In genomic region chr12:53212931-53213330, GRCh38 we compare ENCODE assay signal across 12 cellular contexts. TPM values are rescaled to one million over a fixed set of nuclear protein-coding genes. Genes with fewer than 3 reads are reported as not detected.
DNase-seq lines count a peak whose midpoint lies in the region; ATAC-seq, FAIRE-seq and TF ChIP-seq lines count a peak whose summit lies in the region.
"Had no signal": no experiment of that assay in that cellular context is flagged by ENCODE, and none has a peak within 500 bp of the region (broad histone marks: within the 10 kb centered on the region; RNA-seq: fewer than 3 reads in every experiment).

No MANE protein-coding gene starts in this region.

- peaks cover 84% of the 10 kb centered on the region for H3K4me1 Mint-ChIP-seq in activated naive CD4-positive, alpha-beta T cell treated with anti-CD3 and anti-CD28 coated beads, Interleukin-2, amount 10 ng/mL, durations not matched to agents 7 days and 5 days
- H3K4me1 Mint-ChIP-seq in activated naive CD4-positive, alpha-beta T cell treated with anti-CD3 and anti-CD28 coated beads for 36 hours (ENCODE audit: low read depth), result peaks cover 42% of the 10 kb centered on the region
- H3K4me1 Mint-ChIP-seq in HFFc6 (ENCODE audit: low read depth), result peaks cover 65% of the 10 kb centered on the region
- peaks cover 27% of the 10 kb centered on the region for H3K4me1 Mint-ChIP-seq in astrocyte (ENCODE audit: low read depth, unreplicated experiment)
- peaks cover 91% of the 10 kb centered on the region for H3K4me1 Mint-ChIP-seq in stimulated activated effector memory CD8-positive, alpha-beta T cell treated with anti-CD3 and anti-CD28 coated beads, Interleukin-12 subunit alpha, Interleukin-12 subunit beta, amount 100 ng/mL, for 72 hours
- peaks cover 58 to 75% of the 10 kb centered on the region in 2 donors for H3K4me1 Mint-ChIP-seq in effector memory CD8-positive, alpha-beta T cell (ENCODE audit: low read depth in 2 of 2)

- H3K9me3 Mint-ChIP-seq in activated naive CD4-positive, alpha-beta T cell treated with anti-CD3 and anti-CD28 coated beads, Interleukin-2, amount 10 ng/mL, durations not matched to agents 7 days and 5 days, result no peaks in the 10 kb centered on the region
- no peaks in the 10 kb centered on the region for H3K9me3 Mint-ChIP-seq in activated naive CD4-positive, alpha-beta T cell treated with anti-CD3 and anti-CD28 coated beads for 36 hours
- no peaks in the 10 kb centered on the region for H3K9me3 Mint-ChIP-seq in HFFc6
- no peaks in the 10 kb centered on the region for H3K9me3 Mint-ChIP-seq in astrocyte (ENCODE audit: unreplicated experiment)
- no peaks in the 10 kb centered on the region for H3K9me3 Mint-ChIP-seq in stimulated activated effector memory CD8-positive, alpha-beta T cell treated with anti-CD3 and anti-CD28 coated beads, Interleukin-12 subunit alpha, Interleukin-12 subunit beta, amount 100 ng/mL, for 72 hours
- no peaks in the 10 kb centered on the region for H3K9me3 Mint-ChIP-seq in effector memory CD8-positive, alpha-beta T cell

- CTCF ChIA-PET in activated naive CD4-positive, alpha-beta T cell treated with anti-CD3 and anti-CD28 coated beads, Interleukin-2, amount 10 ng/mL, durations not matched to agents 7 days and 5 days (lab: Charles Lee), result interaction anchor here (1.0 to 13.8 kb wide), 23 partner anchors 10 to 296 kb away, joined by 3 to 250 read pairs (median 9); partner anchors contain the start of genes AAAS, CSAD, ESPL1 and PFDN5
- CTCF ChIA-PET in activated naive CD4-positive, alpha-beta T cell treated with anti-CD3 and anti-CD28 coated beads for 36 hours (lab: Charles Lee), result interaction anchor here (0.7 to 11.3 kb wide), 19 partner anchors 9 to 199 kb away, joined by 3 to 178 read pairs (median 12); partner anchors contain the start of genes AAAS, CSAD, ESPL1 and MYG1

- H3K9ac ChIP-seq in astrocyte (ENCODE audit: low read length), result no peak overlapping the region

- H3K4me2 ChIP-seq in astrocyte (ENCODE audit: low read length), result no peak overlapping the region

- H3K36me3 ChIP-seq in astrocyte (ENCODE audit: insufficient read depth, low read length), result peaks cover 2% of the 10 kb centered on the region
- H3K36me3 ChIP-seq: neutrophil, uterus had no signal

- peaks cover 24% of the 10 kb centered on the region for H3K79me2 ChIP-seq in astrocyte (ENCODE audit: insufficient read depth, low read length)

- peaks cover 20% of the 10 kb centered on the region for H3K4me1 ChIP-seq in astrocyte (ENCODE audit: insufficient read depth, low read length)

- no peak for TF ChIP-seq CTCF in HFFc6 (IDR thresholded peaks at IDR 0.05)
- TF ChIP-seq CTCF in astrocyte (IDR thresholded peaks at IDR 0.05; ENCODE audit: insufficient read depth, low read depth, low read length), result no peak

- no peak overlapping the region for H2AFZ ChIP-seq in astrocyte (ENCODE audit: low read depth, low read length)

- peaks cover 70% of the 10 kb centered on the region for H3K36me3 Mint-ChIP-seq in activated naive CD4-positive, alpha-beta T cell treated with anti-CD3 and anti-CD28 coated beads, Interleukin-2, amount 10 ng/mL, durations not matched to agents 7 days and 5 days
- H3K36me3 Mint-ChIP-seq in activated naive CD4-positive, alpha-beta T cell treated with anti-CD3 and anti-CD28 coated beads for 36 hours (ENCODE audit: low read depth), result no peaks in the 10 kb centered on the region
- peaks cover 18% of the 10 kb centered on the region; the same call in 1 of the 2 replicates for H3K36me3 Mint-ChIP-seq in HFFc6 (ENCODE audit: low read depth)
- peaks cover 23% of the 10 kb centered on the region for H3K36me3 Mint-ChIP-seq in astrocyte (ENCODE audit: low read depth, unreplicated experiment)
- peaks cover 88% of the 10 kb centered on the region for H3K36me3 Mint-ChIP-seq in stimulated activated effector memory CD8-positive, alpha-beta T cell treated with anti-CD3 and anti-CD28 coated beads, Interleukin-12 subunit alpha, Interleukin-12 subunit beta, amount 100 ng/mL, for 72 hours
- peaks cover 48% of the 10 kb centered on the region for H3K36me3 Mint-ChIP-seq in effector memory CD8-positive, alpha-beta T cell (ENCODE audit: insufficient read depth)

- H3K9me3 ChIP-seq in astrocyte (ENCODE audit: insufficient read depth, low read depth, low read length), result no peaks in the 10 kb centered on the region
- H3K9me3 ChIP-seq: neutrophil, uterus had no signal

- peak overlapping the region; percentile 46 for H3K27ac Mint-ChIP-seq in activated naive CD4-positive, alpha-beta T cell treated with anti-CD3 and anti-CD28 coated beads, Interleukin-2, amount 10 ng/mL, durations not matched to agents 7 days and 5 days
- no peak overlapping the region for H3K27ac Mint-ChIP-seq in activated naive CD4-positive, alpha-beta T cell treated with anti-CD3 and anti-CD28 coated beads for 36 hours
- peak overlapping the region; percentile 60 for H3K27ac Mint-ChIP-seq in HFFc6
- peak overlapping the region; percentile 66 for H3K27ac Mint-ChIP-seq in astrocyte (ENCODE audit: unreplicated experiment)
- peak overlapping the region; percentile 70 for H3K27ac Mint-ChIP-seq in stimulated activated effector memory CD8-positive, alpha-beta T cell treated with anti-CD3 and anti-CD28 coated beads, Interleukin-12 subunit alpha, Interleukin-12 subunit beta, amount 100 ng/mL, for 72 hours
- peak overlapping the region in 1 of 2 donors; percentile 89 for H3K27ac Mint-ChIP-seq in effector memory CD8-positive, alpha-beta T cell

- H3K4me3 Mint-ChIP-seq in activated naive CD4-positive, alpha-beta T cell treated with anti-CD3 and anti-CD28 coated beads, Interleukin-2, amount 10 ng/mL, durations not matched to agents 7 days and 5 days, result no peak overlapping the region
- H3K4me3 Mint-ChIP-seq in activated naive CD4-positive, alpha-beta T cell treated with anti-CD3 and anti-CD28 coated beads for 36 hours, result no peak overlapping the region
- H3K4me3 Mint-ChIP-seq in HFFc6 (no peak overlapping the region), astrocyte (ENCODE audit: unreplicated experiment) (no peak overlapping the region)
- no peak overlapping the region for H3K4me3 Mint-ChIP-seq in stimulated activated effector memory CD8-positive, alpha-beta T cell treated with anti-CD3 and anti-CD28 coated beads, Interleukin-12 subunit alpha, Interleukin-12 subunit beta, amount 100 ng/mL, for 72 hours
- H3K4me3 Mint-ChIP-seq in effector memory CD8-positive, alpha-beta T cell, result no peak overlapping the region

- H3K27me3 Mint-ChIP-seq in activated naive CD4-positive, alpha-beta T cell treated with anti-CD3 and anti-CD28 coated beads, Interleukin-2, amount 10 ng/mL, durations not matched to agents 7 days and 5 days, result no peaks in the 10 kb centered on the region
- H3K27me3 Mint-ChIP-seq in activated naive CD4-positive, alpha-beta T cell treated with anti-CD3 and anti-CD28 coated beads for 36 hours (ENCODE audit: low read depth), result no peaks in the 10 kb centered on the region
- H3K27me3 Mint-ChIP-seq in HFFc6 (ENCODE audit: insufficient read depth) (peaks cover 6% of the 10 kb centered on the region), astrocyte (ENCODE audit: low read depth, unreplicated experiment) (peaks cover 8% of the 10 kb centered on the region)
- no peaks in the 10 kb centered on the region for H3K27me3 Mint-ChIP-seq in effector memory CD8-positive, alpha-beta T cell

- H4K20me1 ChIP-seq in astrocyte (ENCODE audit: insufficient read depth, low read length), result peaks cover 30% of the 10 kb centered on the region

- intact Hi-C loops in activated naive CD4-positive, alpha-beta T cell treated with anti-CD3 and anti-CD28 coated beads for 36 hours (cut with micrococcal nuclease), result loop anchor here (1.0 to 2.0 kb wide), 6 partner anchors 38 to 132 kb away; partner anchors contain the start of gene ESPL1

- FAIRE-seq in astrocyte (lab: Jason Lieb, UNC), result no peak

- ATAC-seq in stimulated activated effector memory CD8-positive, alpha-beta T cell treated with anti-CD3 and anti-CD28 coated beads, Interleukin-12 subunit alpha, Interleukin-12 subunit beta, amount 100 ng/mL, for 72 hours, result no peak
- ATAC-seq in effector memory CD8-positive, alpha-beta T cell (replicated peaks), result no peak

- H3K27ac ChIP-seq in astrocyte (ENCODE audit: low read depth, low read length), result no peak overlapping the region
- H3K27ac ChIP-seq: neutrophil, uterus had no signal

- no peak overlapping the region for H3K4me3 ChIP-seq in astrocyte (ENCODE audit: insufficient read depth, low read depth, low read length)
- H3K4me3 ChIP-seq: uterus had no signal

- no peak for DNase-seq in activated naive CD4-positive, alpha-beta T cell treated with anti-CD3 and anti-CD28 coated beads, Interleukin-2, amount 10 ng/mL, durations not matched to agents 7 days and 5 days
- DNase-seq in activated naive CD4-positive, alpha-beta T cell treated with anti-CD3 and anti-CD28 coated beads for 36 hours, result no peak
- DNase-seq in HFFc6 (no peak), astrocyte (ENCODE audit: low read depth) (no peak), NCI-H446 treated with DMSO at 0.1 percent for 48 hours (lab: John Stamatoyannopoulos, UW) (no peak), H4 (ENCODE audit: low spot score) (no peak)
- DNase-seq in stimulated activated effector memory CD8-positive, alpha-beta T cell treated with anti-CD3 and anti-CD28 coated beads, Interleukin-12 subunit alpha, Interleukin-12 subunit beta, amount 100 ng/mL, for 72 hours (ENCODE audit: low spot score in 2 of 2), result no peak
- DNase-seq in effector memory CD8-positive, alpha-beta T cell, result no peak
- DNase-seq: amniotic stem cell, NCI-H2081 treated with DMSO at 0.1 percent for 48 hours had no signal

- no peaks in the 10 kb centered on the region for H3K27me3 ChIP-seq in astrocyte (ENCODE audit: insufficient read depth, low read length)
- H3K27me3 ChIP-seq: uterus had no signal

RNA-seq across cellular contexts. Expression of gene ITGB7, which starts 5.9 kb away (rescaled TPM):
- total RNA-seq in activated naive CD4-positive, alpha-beta T cell treated with anti-CD3 and anti-CD28 coated beads for 36 hours, result 10 to 100 TPM; 32.3 to 32.5 TPM
- 1 to 10 TPM in 3 of 6 experiments, under 1 TPM in 3; 0.35 to 1.5 (median 0.93) TPM for total RNA-seq in HFFc6 (2021; fragmentation: NEBNext Ultra II Directional; extraction: Animal tissue kit (Norgen Biotek cat#: 25700))
- 0.79 and 1.3 TPM in 2 replicates for total RNA-seq in astrocyte
- total RNA-seq in H4 (2014; rRNA removed; shearing (Covaris generic)), result 0.39 and 1.2 TPM in 2 replicates

RNA-seq across cellular contexts. Expression of gene RARG, which starts 19.1 kb away (rescaled TPM):
- 1 to 10 TPM; 4.0 to 4.6 TPM for total RNA-seq in activated naive CD4-positive, alpha-beta T cell treated with anti-CD3 and anti-CD28 coated beads for 36 hours
- 10 to 100 TPM; 47.2 to 80.5 (median 71.0) TPM for total RNA-seq in HFFc6 (2021; fragmentation: NEBNext Ultra II Directional; extraction: Animal tissue kit (Norgen Biotek cat#: 25700))
- total RNA-seq in astrocyte, result 10.1 and 11.7 TPM in 2 replicates
- total RNA-seq in H4 (2014; rRNA removed; shearing (Covaris generic)), result 20.0 and 24.2 TPM in 2 replicates

RNA-seq across cellular contexts. Expression of gene CSAD, which starts 32.2 kb away (rescaled TPM):
- total RNA-seq in activated naive CD4-positive, alpha-beta T cell treated with anti-CD3 and anti-CD28 coated beads for 36 hours, result 10 to 100 TPM; 31.5 to 32.3 TPM
- total RNA-seq in HFFc6 (2021; fragmentation: NEBNext Ultra II Directional; extraction: Animal tissue kit (Norgen Biotek cat#: 25700)), result 10 to 100 TPM; 13.9 to 17.1 (median 16.0) TPM
- 16.7 and 19.4 TPM in 2 replicates for total RNA-seq in astrocyte
- 0.66 and 2.8 TPM in 2 replicates for total RNA-seq in H4 (2014; rRNA removed; shearing (Covaris generic))

RNA-seq across cellular contexts. Expression of gene ZNF740, which starts 32.4 kb away (rescaled TPM):
- 10 to 100 TPM; 40.4 to 42.0 TPM for total RNA-seq in activated naive CD4-positive, alpha-beta T cell treated with anti-CD3 and anti-CD28 coated beads for 36 hours
- total RNA-seq in HFFc6 (2021; fragmentation: NEBNext Ultra II Directional; extraction: Animal tissue kit (Norgen Biotek cat#: 25700)), result 10 to 100 TPM; 17.3 to 25.7 (median 19.3) TPM
- total RNA-seq in astrocyte, result 31.0 and 32.7 TPM in 2 replicates
- total RNA-seq in H4 (2014; rRNA removed; shearing (Covaris generic)), result 4.7 and 6.3 TPM in 2 replicates

RNA-seq across cellular contexts. Expression of gene ESPL1, which starts 55.2 kb away (rescaled TPM):
- total RNA-seq in activated naive CD4-positive, alpha-beta T cell treated with anti-CD3 and anti-CD28 coated beads for 36 hours, result 10 to 100 TPM; 53.3 to 54.2 TPM
- total RNA-seq in HFFc6 (2021; fragmentation: NEBNext Ultra II Directional; extraction: Animal tissue kit (Norgen Biotek cat#: 25700)), result 10 to 100 TPM in 5 of 6 experiments, 1 to 10 TPM in 1; 7.0 to 16.1 (median 14.1) TPM
- 1.2 and 2.0 TPM in 2 replicates for total RNA-seq in astrocyte
- total RNA-seq in H4 (2014; rRNA removed; shearing (Covaris generic)), result 7.8 and 22.6 TPM in 2 replicates

Comparison
In these comparisons a context has a peak if more than half of its experiments do, and no peak if none do; other contexts are left out.
1. RNA of gene ITGB7, which starts 5.9 kb away (total RNA-seq): 32.3 to 32.5 TPM in activated naive CD4-positive, alpha-beta T cell treated with anti-CD3 and anti-CD28 coated beads for 36 hours; 0.79 to 1.3 TPM in astrocyte, 0.35 to 1.5 TPM in HFFc6 and 0.39 to 1.2 TPM in H4; every median in the first group is over 10 times any median in the second.